Comparison of ENCODE assay signal across 8 cellular contexts in genomic region chr20:34516038-34516873, GRCh38. TPM values are rescaled to one million over a fixed set of nuclear protein-coding genes. Genes with fewer than 3 reads are reported as not detected.
DNase-seq lines count a peak whose midpoint lies in the region; ATAC-seq and TF ChIP-seq lines count a peak whose summit lies in the region.

TSS of gene DYNLRB1 (plus strand) at chr20:34516422. CDS start at chr20:34516459, 37 bp downstream.

- peak within 1 kb of the TSS; percentile 92 for H3K27ac ChIP-seq in temporal lobe (ENCODE audit: low read depth, low read length)

- peak within 1 kb of the TSS; percentile 96 for H3K27ac Mint-ChIP-seq in activated naive CD8-positive, alpha-beta T cell

- DNase-seq in GM10248 (ENCODE audit: extremely low spot score): peak; percentile 92
- peak; percentile 93 for DNase-seq in NCI-H1105 treated with DMSO at 0.1 percent for 48 hours (lab: John Stamatoyannopoulos, UW)
- DNase-seq in SKM-1 treated with dmso at 0.1 percent for 144 hours (lab: John Stamatoyannopoulos, UW; ENCODE audit: unreplicated experiment): peak; percentile 77
- peak; percentile 98 for DNase-seq in glomerular visceral epithelial cell (ENCODE audit: extremely low spot score)
- DNase-seq in omental fat pad (ENCODE audit: low spot score): peak; percentile 92

- H3K4me1 Mint-ChIP-seq in activated naive CD8-positive, alpha-beta T cell (ENCODE audit: low read depth): peaks cover 37% of the 10 kb centered on the region

- TF ChIP-seq CTCF in GM10248 (IDR thresholded peaks at IDR 0.05; ENCODE audit: control extremely low read depth, extremely low read depth, low read depth, missing control alignments): no peak
- no peak for TF ChIP-seq CTCF in omental fat pad (IDR thresholded peaks at IDR 0.05)

- POLR2A ChIA-PET in GM10248 (lab: Yijun Ruan, JAX): interaction anchor here (0.6 to 1.0 kb wide), 2 partner anchors 117 to 1451 kb away, joined by 3 to 7 read pairs; no protein-coding TSS in a partner anchor

- H3K36me3 Mint-ChIP-seq in activated naive CD8-positive, alpha-beta T cell: no peaks in the 10 kb centered on the region

- H3K27me3 Mint-ChIP-seq in activated naive CD8-positive, alpha-beta T cell: no peaks in the 10 kb centered on the region

- ATAC-seq in HG02623 (IDR thresholded peaks at IDR 0.05; ENCODE audit: unreplicated experiment) (peak; percentile 74), omental fat pad (ENCODE audit: low FRiP score) (peak; percentile 92)

- peak within 1 kb of the TSS; percentile 98 for H3K4me3 Mint-ChIP-seq in activated naive CD8-positive, alpha-beta T cell

- CTCF ChIA-PET in GM10248 (lab: Yijun Ruan, JAX): interaction anchor here (0.9 to 4.9 kb wide), 16 partner anchors 8 to 325 kb away, joined by 3 to 60 read pairs (median 3); no protein-coding TSS in a partner anchor

- H3K9me3 Mint-ChIP-seq in activated naive CD8-positive, alpha-beta T cell (ENCODE audit: low read depth): no peaks in the 10 kb centered on the region

RNA-seq across cellular contexts. Expression of gene DYNLRB1, which starts in this region (rescaled TPM):
- total RNA-seq in omental fat pad (100 to 1,000 TPM in 2 of 4 donors, 10 to 100 TPM in 2; 83.0 to 121 (median 108) TPM), temporal lobe (28.0 TPM)

Comparison
In these comparisons a context has a peak if more than half of its experiments do, and no peak if none do; other contexts are left out.
1. Peak in every context shown above with its lines: DNase-seq, ATAC-seq and H3K27ac ChIP-seq.